ENCODE assay signal across 8 cellular contexts in genomic region chr5:173616577-173617118, GRCh38. TPM values are rescaled to one million over a fixed set of nuclear protein-coding genes. Genes with fewer than 3 reads are reported as not detected.
A peak's percentile ranks its signal among the peaks of the same experiment; 100 is the strongest.
DNase-seq lines count a peak whose midpoint lies in the region; ATAC-seq and TF ChIP-seq lines count a peak whose summit lies in the region.

Gene BOD1, minus strand, starts transcription at chr5:173616650. Its CDS starts 214 bp downstream, at chr5:173616436.

- ATAC-seq in GM21526 (IDR thresholded peaks at IDR 0.05; ENCODE audit: low FRiP score, unreplicated experiment), result peak; percentile 87

- BruUV-seq in Calu3 (replicated peaks; lab: Mats Ljungman, UMichigan), result TSS peak; percentile 84

- peaks cover 31% of the 10 kb centered on the region for H3K36me3 ChIP-seq in OCI-LY1 (ENCODE audit: insufficient read depth, low read length)

- CTCF ChIA-PET in Calu3 (lab: Charles Lee), result interaction anchor here (0.6 to 2.6 kb wide), 15 partner anchors 25 to 695 kb away, joined by 3 to 17 read pairs (median 4); partner anchors contain the start of gene STC2

- no peaks in the 10 kb centered on the region for H3F3A ChIP-seq in OCI-LY1 (ENCODE audit: insufficient read depth, low read length)

- H3K9ac ChIP-seq in OCI-LY1 (ENCODE audit: low read length), result peak within 1 kb of the TSS; percentile 91

- peak within 1 kb of the TSS; percentile 97 for H3K4me3 Mint-ChIP-seq in Calu3 (ENCODE audit: low read depth, unreplicated experiment)

- H3K27me3 ChIP-seq in OCI-LY1 (ENCODE audit: insufficient read depth, low read length), result no peaks in the 10 kb centered on the region

- intact Hi-C loops in Calu3 (cut with micrococcal nuclease; ENCODE audit: unreplicated experiment), result loop anchor here (1.0 to 5.0 kb wide), 3 partner anchors 150 to 322 kb away; partner anchors contain the start of gene CPEB4

- H3K79me2 ChIP-seq in OCI-LY1 (ENCODE audit: insufficient read depth, low read length), result peaks cover 34% of the 10 kb centered on the region

- H4K20me1 ChIP-seq in OCI-LY1 (ENCODE audit: insufficient read depth, low read length), result no peaks in the 10 kb centered on the region

- TF ChIP-seq CTCF in Calu3 (IDR thresholded peaks at IDR 0.05; ENCODE audit: unreplicated experiment) (no peak), OCI-LY1 (IDR thresholded peaks at IDR 0.05; ENCODE audit: low read length) (no peak)

- H3K27ac Mint-ChIP-seq in Calu3 (ENCODE audit: unreplicated experiment), result peak within 1 kb of the TSS; percentile 96

- H3K4me3 ChIP-seq in OCI-LY1 (ENCODE audit: low read depth, low read length, poor library complexity, severe bottlenecking), result peak within 1 kb of the TSS; percentile 95

- no peaks in the 10 kb centered on the region for H3K9me3 ChIP-seq in OCI-LY1 (ENCODE audit: low read length)

- H3K4me1 Mint-ChIP-seq in Calu3 (ENCODE audit: low read depth, unreplicated experiment), result peaks cover 48% of the 10 kb centered on the region

- peak within 1 kb of the TSS; percentile 61 for H3K27ac ChIP-seq in OCI-LY1 (ENCODE audit: low read depth, low read length, poor library complexity, severe bottlenecking)

- H3K4me2 ChIP-seq in OCI-LY1 (ENCODE audit: low read length), result peak within 1 kb of the TSS; percentile 82

- DNase-seq in Calu3 (peak; percentile 98), HuH-7 (ENCODE audit: low spot score) (peak; percentile 86), mesenteric fat pad (ENCODE audit: low spot score) (peak; percentile 98)
- peak; percentile 93 for DNase-seq in activated CD8-positive, alpha-beta memory T cell treated with anti-CD3 and anti-CD28 coated beads, Interleukin-2, amount 50 U/mL, for 4 hours
- DNase-seq in stimulated activated CD8-positive, alpha-beta memory T cell treated with anti-CD3 and anti-CD28 coated beads, Interleukin-15, amount 100 ng/mL, for 1 hour (ENCODE audit: low read depth), result peak; percentile 90

- in situ Hi-C loops in endometrial microvascular endothelial cells (cut with HindIII; ENCODE audit: inconsistent ontology term, low pct_unique_long_range_greater_than_20kb, low sequenced_read_pairs), result no loop called here

- no peaks in the 10 kb centered on the region for H3K9me2 ChIP-seq in OCI-LY1 (ENCODE audit: low read depth, low read length)

- no peaks in the 10 kb centered on the region for H3K9me3 Mint-ChIP-seq in Calu3 (ENCODE audit: low read depth, unreplicated experiment)

- no peaks in the 10 kb centered on the region for H3K27me3 Mint-ChIP-seq in Calu3 (ENCODE audit: unreplicated experiment)

- peaks cover 38% of the 10 kb centered on the region for H3K36me3 Mint-ChIP-seq in Calu3 (ENCODE audit: insufficient read depth, unreplicated experiment)

- H3K4me1 ChIP-seq in OCI-LY1 (ENCODE audit: insufficient read depth, low read length, severe bottlenecking), result peaks cover 36% of the 10 kb centered on the region

- H2AFZ ChIP-seq in OCI-LY1 (ENCODE audit: low read length), result peak within 1 kb of the TSS; percentile 96; the same call in 1 of the 2 replicates

RNA-seq across cellular contexts. Expression of gene BOD1, which starts in this region (rescaled TPM):
- 87.4 and 92.8 TPM in 2 replicates for total RNA-seq in Calu3 (2022)
- total RNA-seq in endometrial microvascular endothelial cells (ENCODE audit: inconsistent ontology term), result 53.9 TPM
- 47.2 TPM for total RNA-seq in mesenteric fat pad

Comparison
In these comparisons a context has a peak if more than half of its experiments do, and no peak if none do; other contexts are left out.
1. Peak in every context shown above with its lines: DNase-seq, ATAC-seq, H3K4me3 ChIP-seq and H3K27ac ChIP-seq.